In the genomic region with DNA sequence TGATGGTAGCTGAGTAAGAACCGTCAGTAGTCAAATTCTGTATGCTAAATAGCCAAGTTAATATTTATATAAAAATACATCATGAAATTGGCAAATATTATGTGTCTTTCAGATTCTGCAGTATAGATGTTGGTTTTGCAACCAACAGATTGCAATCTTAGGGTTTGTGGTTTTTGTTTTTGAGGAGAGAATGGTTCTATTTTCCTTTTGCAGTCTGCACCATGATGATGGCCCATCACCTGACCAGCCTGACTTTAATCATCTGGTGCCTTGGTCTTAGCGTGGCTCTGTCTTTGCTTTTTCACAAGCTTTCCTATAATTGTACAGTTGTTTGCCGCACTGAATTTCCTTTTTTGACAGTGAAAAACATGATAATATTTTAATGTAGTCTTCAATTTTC, we compare ENCODE assay signal across 23 cellular contexts. TPM values are rescaled to one million over a fixed set of nuclear protein-coding genes. Genes with fewer than 3 reads are reported as not detected.
A peak's percentile ranks its signal among the peaks of the same experiment; 100 is the strongest.
DNase-seq lines count a peak whose midpoint lies in the region; ATAC-seq and TF ChIP-seq lines count a peak whose summit lies in the region.
"Had no signal": no experiment of that assay in that cellular context is flagged by ENCODE, and none has a peak within 500 bp of the region (broad histone marks: within the 10 kb centered on the region; RNA-seq: fewer than 3 reads in every experiment).

No MANE protein-coding gene starts in this region.

- H3K4me1 ChIP-seq in BLaER1 = peaks cover 27% of the 10 kb centered on the region
- H3K4me1 ChIP-seq: breast epithelium had no signal

- intact Hi-C loops in dorsolateral prefrontal cortex (cut with DNase I) = no loop called here

- no peak overlapping the region for H3K4me3 ChIP-seq in BLaER1
- no peak overlapping the region for H3K4me3 ChIP-seq in Jurkat, Clone E6-1 (ENCODE audit: low read length)
- H3K4me3 ChIP-seq in dorsolateral prefrontal cortex = peak overlapping the region in 3 of 59 donors; percentile 1 to 57 (median 34)
- H3K4me3 ChIP-seq: breast epithelium, lung, upper lobe of left lung had no signal

- H4K20me1 ChIP-seq in BLaER1 = peaks cover 97% of the 10 kb centered on the region

- H3K9ac ChIP-seq in BLaER1 = no peak overlapping the region

- 0 out of 2 replicates have a peak, but pooled peaks cover 4% of the 10 kb centered on the region for H3K36me3 ChIP-seq in BLaER1
- H3K36me3 ChIP-seq: breast epithelium, upper lobe of left lung, WERI-Rb-1 had no signal

- peaks cover 5% of the 10 kb centered on the region for H3K36me3 Mint-ChIP-seq in T-helper 17 cell (ENCODE audit: low read depth)
- H3K36me3 Mint-ChIP-seq: activated naive CD8-positive, alpha-beta T cell treated with anti-CD3 and anti-CD28 coated beads for 36 hours had no signal

- H3K4me2 ChIP-seq in BLaER1 = peak overlapping the region; percentile 24; the same call in 1 of the 2 replicates

- TF ChIP-seq CTCF in dorsolateral prefrontal cortex (IDR thresholded peaks at IDR 0.05 in 54 of 56, conservative IDR thresholded peaks at IDR 0.05 in 2 of 56; ENCODE audit: low read depth in 1 of 56, partially characterized antibody in 56 of 56) = no peak

- peak; percentile 22 for DNase-seq in Jurkat, Clone E6-1 (ENCODE audit: low read depth, low spot score)
- DNase-seq in T-helper 17 cell (no peak), dorsolateral prefrontal cortex (no peak), NCI-H774 (lab: John Stamatoyannopoulos, UW) (no peak), SK-N-DZ (ENCODE audit: low spot score) (no peak), mesenteric fat pad (ENCODE audit: low spot score) (no peak), Ammon's horn (ENCODE audit: low spot score) (no peak)
- DNase-seq: activated naive CD8-positive, alpha-beta T cell treated with anti-CD3 and anti-CD28 coated beads for 36 hours; Calu3; foreskin fibroblast; H7; hippocampal formation; kidney; occipital lobe; SHP77 treated with DMSO at 0.1 percent for 48 hours; small intestine; stimulated activated CD4-positive, alpha-beta T cell treated with anti-CD3 and anti-CD28 coated beads, Interleukin-2, amount 100 ng/mL, for 48 hours; stimulated activated naive CD8-positive, alpha-beta T cell treated with anti-CD3 and anti-CD28 coated beads, Interleukin-15, amount 100 ng/mL, for 72 hours; upper lobe of left lung; WERI-Rb-1 had no signal

- H3K9me3 ChIP-seq in BLaER1 = no peaks in the 10 kb centered on the region
- no peaks in the 10 kb centered on the region for H3K9me3 ChIP-seq in T-helper 17 cell (ENCODE audit: control insufficient read depth, low read length, poor library complexity, severe bottlenecking)
- H3K9me3 ChIP-seq: breast epithelium, upper lobe of left lung had no signal

- H3K27ac ChIP-seq in BLaER1 = no peak overlapping the region
- peak overlapping the region in 44 of 59 donors; percentile 1 to 78 (median 53) for H3K27ac ChIP-seq in dorsolateral prefrontal cortex
- H3K27ac ChIP-seq: breast epithelium, upper lobe of left lung, WERI-Rb-1 had no signal

- peaks cover 26% of the 10 kb centered on the region for H3K4me1 Mint-ChIP-seq in T-helper 17 cell

- H3K27ac Mint-ChIP-seq in T-helper 17 cell = no peak overlapping the region
- H3K27ac Mint-ChIP-seq: activated naive CD8-positive, alpha-beta T cell treated with anti-CD3 and anti-CD28 coated beads for 36 hours; stimulated activated naive CD8-positive, alpha-beta T cell treated with anti-CD3 and anti-CD28 coated beads, Interleukin-15, amount 100 ng/mL, for 72 hours had no signal

- H3K4me3 Mint-ChIP-seq in T-helper 17 cell = no peak overlapping the region
- H3K4me3 Mint-ChIP-seq: activated naive CD8-positive, alpha-beta T cell treated with anti-CD3 and anti-CD28 coated beads for 36 hours; stimulated activated naive CD8-positive, alpha-beta T cell treated with anti-CD3 and anti-CD28 coated beads, Interleukin-15, amount 100 ng/mL, for 72 hours had no signal

- H3K27me3 ChIP-seq in BLaER1 = no peaks in the 10 kb centered on the region
- H3K27me3 ChIP-seq in dorsolateral prefrontal cortex = no peaks in the 10 kb centered on the region
- H3K27me3 ChIP-seq: breast epithelium, upper lobe of left lung had no signal

- no peaks in the 10 kb centered on the region for H3K27me3 Mint-ChIP-seq in T-helper 17 cell
- H3K27me3 Mint-ChIP-seq: activated naive CD8-positive, alpha-beta T cell treated with anti-CD3 and anti-CD28 coated beads for 36 hours; stimulated activated naive CD8-positive, alpha-beta T cell treated with anti-CD3 and anti-CD28 coated beads, Interleukin-15, amount 100 ng/mL, for 72 hours had no signal

- peak; percentile 36 for ATAC-seq in T-helper 17 cell
- ATAC-seq: stimulated activated naive CD8-positive, alpha-beta T cell treated with anti-CD3 and anti-CD28 coated beads, Interleukin-15, amount 100 ng/mL, for 72 hours had no signal

RNA-seq across cellular contexts. Expression of gene NUP93, which starts 50.7 kb away (rescaled TPM):
- 179 TPM for polyA plus RNA-seq in Jurkat, Clone E6-1 (2012; ENCODE audit: insufficient read depth, insufficient read length)
- total RNA-seq in T-helper 17 cell (10 to 100 TPM; 59.0 to 59.1 TPM), dorsolateral prefrontal cortex (100 to 1,000 TPM in 69 of 120 experiments, 10 to 100 TPM in 51; 60.0 to 155 (median 102) TPM), mesenteric fat pad (52.7 TPM)
- polyA plus RNA-seq in SK-N-DZ (2014; cell fraction: cytosol; rRNA removed) = 105 and 106 TPM in 2 replicates
- 100 and 125 TPM in 2 replicates for polyA plus RNA-seq in SK-N-DZ (2014; cell fraction: nucleus; rRNA removed)
